ENCODE assay signal across 9 cellular contexts in genomic region chr1:154423303-154423987, GRCh38. TPM values are rescaled to one million over a fixed set of nuclear protein-coding genes. Genes with fewer than 3 reads are reported as not detected.
DNase-seq lines count a peak whose midpoint lies in the region; ATAC-seq and TF ChIP-seq lines count a peak whose summit lies in the region.
"Had no signal": no experiment of that assay in that cellular context is flagged by ENCODE, and none has a peak within 500 bp of the region (broad histone marks: within the 10 kb centered on the region; RNA-seq: fewer than 3 reads in every experiment).

No MANE protein-coding gene starts in this region.

- H3K36me3 Mint-ChIP-seq in T-helper 2 cell treated with Interferon-gamma antibody and Interleukin-4, amounts not matched to agents 5 μg/mL and 100 μg/mL, for 36 hours (ENCODE audit: low read depth): no peaks in the 10 kb centered on the region

- in situ Hi-C loops in gastrocnemius medialis (cut with MboI; ENCODE audit: low sequenced_read_pairs in 4 of 4): no loop called here

- ATAC-seq in gastrocnemius medialis (no peak), HG03135 (IDR thresholded peaks at IDR 0.05; ENCODE audit: unreplicated experiment) (no peak)

- no peaks in the 10 kb centered on the region for H3K9me3 Mint-ChIP-seq in T-helper 2 cell treated with Interferon-gamma antibody and Interleukin-4, amounts not matched to agents 5 μg/mL and 100 μg/mL, for 36 hours

- H3K27me3 ChIP-seq in SK-N-SH (ENCODE audit: insufficient read depth) (no peaks in the 10 kb centered on the region), gastrocnemius medialis (no peaks in the 10 kb centered on the region)

- H3K9me2 ChIP-seq in SK-N-SH (no peaks in the 10 kb centered on the region), OCI-LY7 (ENCODE audit: insufficient read depth, low read length) (no peaks in the 10 kb centered on the region)

- TF ChIP-seq POLR2A in gastrocnemius medialis (IDR thresholded peaks at IDR 0.05): no peak

- H4K20me1 ChIP-seq in SK-N-SH (ENCODE audit: insufficient read depth) (no peaks in the 10 kb centered on the region), OCI-LY7 (ENCODE audit: insufficient read depth, low read length) (no peaks in the 10 kb centered on the region)

- CTCF ChIA-PET in SK-N-SH (lab: Yijun Ruan, JAX): interaction anchor here (1.2 kb wide), 1 partner anchor 123 kb away, joined by 3 read pairs; no protein-coding TSS in a partner anchor
- CTCF ChIA-PET in OCI-LY7 (lab: Charles Lee; ENCODE audit: unreplicated experiment): no interaction called here

- H3K4me1 Mint-ChIP-seq in T-helper 2 cell treated with Interferon-gamma antibody and Interleukin-4, amounts not matched to agents 5 μg/mL and 100 μg/mL, for 36 hours (ENCODE audit: low read depth): peaks cover 24% of the 10 kb centered on the region

- 0 out of 4 replicates have a peak, but pooled peaks of 1 of the 2 experiments have one; percentile 38 for TF ChIP-seq EP300 in SK-N-SH (IDR thresholded peaks at IDR 0.05; ENCODE audit: borderline replicate concordance in 1 of 2, low read depth in 1 of 2, low read length in 1 of 2)

- no peak for TF ChIP-seq CTCF in SK-N-SH (IDR thresholded peaks at IDR 0.05)
- TF ChIP-seq CTCF in fibroblast of pulmonary artery (IDR thresholded peaks at IDR 0.05; ENCODE audit: low read length, missing control alignments): no peak
- TF ChIP-seq CTCF in gastrocnemius medialis (IDR thresholded peaks at IDR 0.05 in 4 of 5, conservative IDR thresholded peaks at IDR 0.05 in 1 of 5): no peak
- TF ChIP-seq CTCF in OCI-LY7 (conservative IDR thresholded peaks at IDR 0.05; ENCODE audit: low read length): no peak

- H3K9ac ChIP-seq in SK-N-SH: peak overlapping the region; percentile 26; the same call in 1 of the 2 replicates

- no peaks in the 10 kb centered on the region for H3K36me3 ChIP-seq in SK-N-SH (replicated peaks in 1 of 2; ENCODE audit: control insufficient read depth in 1 of 2, insufficient read depth in 2 of 2, low read length in 1 of 2)
- no peaks in the 10 kb centered on the region for H3K36me3 ChIP-seq in gastrocnemius medialis
- no peaks in the 10 kb centered on the region for H3K36me3 ChIP-seq in OCI-LY7 (ENCODE audit: insufficient read depth, low read length)

- no peak for TF ChIP-seq RAD21 in SK-N-SH (IDR thresholded peaks at IDR 0.05; ENCODE audit: low read length)

- POLR2A ChIA-PET in SK-N-SH (lab: Yijun Ruan, JAX): interaction anchor here (0.8 kb wide), 1 partner anchor 9 kb away, joined by 5 read pairs; no protein-coding TSS in a partner anchor
- POLR2A ChIA-PET in OCI-LY7 (lab: Charles Lee): no interaction called here

- 37% methylated on average over 5 of the region's 5 CpGs for WGBS in SK-N-SH (ENCODE audit: low lambda C conversion rate)

- peaks cover 15 to 44% of the 10 kb centered on the region in 2 experiments; a peak in 3 of 4 replicates for H3K4me1 ChIP-seq in SK-N-SH (ENCODE audit: control insufficient read depth in 1 of 2, insufficient read depth in 2 of 2, low read depth in 1 of 2, low read length in 1 of 2)
- H3K4me1 ChIP-seq in gastrocnemius medialis: peaks cover 98 to 99% of the 10 kb centered on the region in 2 donors
- H3K4me1 ChIP-seq in OCI-LY7 (ENCODE audit: insufficient read depth, low read length, poor library complexity, severe bottlenecking): peaks cover 2% of the 10 kb centered on the region

- H3K4me3 ChIP-seq in SK-N-SH (ENCODE audit: low read depth in 2 of 2, low read length in 1 of 2): no peak overlapping the region
- no peak overlapping the region for H3K4me3 ChIP-seq in fibroblast of pulmonary artery (replicated peaks; ENCODE audit: low read depth, low read length)
- no peak overlapping the region for H3K4me3 ChIP-seq in gastrocnemius medialis
- no peak overlapping the region for H3K4me3 ChIP-seq in OCI-LY7 (ENCODE audit: low read depth, low read length, poor library complexity, severe bottlenecking)

- H2AFZ ChIP-seq in SK-N-SH (ENCODE audit: low read depth) (peak overlapping the region; percentile 52; the same call in 1 of the 2 replicates), OCI-LY7 (ENCODE audit: low read length) (no peak overlapping the region)

- H3K79me2 ChIP-seq in SK-N-SH (ENCODE audit: insufficient read depth): no peaks in the 10 kb centered on the region
- H3K79me2 ChIP-seq in OCI-LY7 (ENCODE audit: insufficient read depth, low read depth, low read length): no peaks in the 10 kb centered on the region

- H3K4me2 ChIP-seq in SK-N-SH (peak overlapping the region; percentile 66), OCI-LY7 (ENCODE audit: low read length) (no peak overlapping the region)

- DNase-seq in EH (ENCODE audit: low read depth): peak; percentile 77
- no peak for DNase-seq in SK-N-SH
- peak; percentile 79 for DNase-seq in fibroblast of pulmonary artery (ENCODE audit: low read depth)
- no peak for DNase-seq in gastrocnemius medialis
- no peak for DNase-seq in T-helper 2 cell treated with Interferon-gamma antibody and Interleukin-4, amounts not matched to agents 5 μg/mL and 100 μg/mL, for 36 hours (ENCODE audit: low spot score)
- no peak for DNase-seq in dedifferentiated amniotic fluid mesenchymal stem cell (ENCODE audit: extremely low spot score)
- DNase-seq in OCI-LY7 (ENCODE audit: low spot score): no peak
- DNase-seq: small intestine had no signal

- H3K27me3 Mint-ChIP-seq in T-helper 2 cell treated with Interferon-gamma antibody and Interleukin-4, amounts not matched to agents 5 μg/mL and 100 μg/mL, for 36 hours (ENCODE audit: low read depth): no peaks in the 10 kb centered on the region

- peaks cover 29% of the 10 kb centered on the region for H3F3A ChIP-seq in SK-N-SH (replicated peaks; ENCODE audit: insufficient read depth)

- H3K27ac ChIP-seq in SK-N-SH (ENCODE audit: low read depth in 2 of 2, low read length in 1 of 2) (peak overlapping the region; percentile 43 to 75; a peak in 3 of 4 replicates), gastrocnemius medialis (peak overlapping the region; percentile 99 to 100 (median 100)), OCI-LY7 (ENCODE audit: low read depth, low read length, poor library complexity, severe bottlenecking) (no peak overlapping the region)

- BruUV-seq in OCI-LY7 (replicated peaks; lab: Mats Ljungman, UMichigan): no TSS peak

- no peak overlapping the region for H3K27ac Mint-ChIP-seq in T-helper 2 cell treated with Interferon-gamma antibody and Interleukin-4, amounts not matched to agents 5 μg/mL and 100 μg/mL, for 36 hours

- H3K9me3 ChIP-seq in SK-N-SH (no peaks in the 10 kb centered on the region), gastrocnemius medialis (no peaks in the 10 kb centered on the region), OCI-LY7 (ENCODE audit: low read length) (no peaks in the 10 kb centered on the region)

- H3K4me3 Mint-ChIP-seq in T-helper 2 cell treated with Interferon-gamma antibody and Interleukin-4, amounts not matched to agents 5 μg/mL and 100 μg/mL, for 36 hours: no peak overlapping the region

- intact Hi-C loops in gastrocnemius medialis (cut with DNase I; ENCODE audit: low total_unique reads) (loop anchor here (10.0 kb wide), 1 partner anchor 789 kb away; the partner anchor contains the start of gene CHTOP), OCI-LY7 (cut with micrococcal nuclease; ENCODE audit: unreplicated experiment) (no loop called here)

TF ChIP-seq in SK-N-SH, 30 proteins besides CTCF, POLR2A, EP300 and RAD21:
- TF ChIP-seq FOXM1 (IDR thresholded peaks at IDR 0.05; ENCODE audit: low read depth): no peak
- peak; percentile 90 for TF ChIP-seq PBX3 (IDR thresholded peaks at IDR 0.05)
- TF ChIP-seq JUND (IDR thresholded peaks at IDR 0.05): peak; percentile 62; the same call in 1 of the 2 replicates
- TF ChIP-seq TCF12 (IDR thresholded peaks at IDR 0.05): peak; percentile 70
- TF ChIP-seq IRF3 (IDR thresholded peaks at IDR 0.05; ENCODE audit: low read depth, low read length): no peak
- peak; percentile 73 for TF ChIP-seq NFIC (IDR thresholded peaks at IDR 0.05; ENCODE audit: borderline replicate concordance)
- TF ChIP-seq FOSL2 (IDR thresholded peaks at IDR 0.05; ENCODE audit: borderline replicate concordance, low read depth): peak; percentile 82

RNA-seq across cellular contexts. Expression of gene IL6R, which starts 18.3 kb away (rescaled TPM):
- polyA plus RNA-seq in SK-N-SH (2012; rRNA removed): 1.4 and 2.8 TPM in 2 replicates
- 0.97 and 1.5 TPM in 2 replicates for polyA plus RNA-seq in SK-N-SH (2012; cell fraction: cytosol; rRNA removed)
- polyA plus RNA-seq in SK-N-SH (2012; cell fraction: nucleus; rRNA removed): 1.8 and 3.7 TPM in 2 replicates
- total RNA-seq in gastrocnemius medialis (100 to 1,000 TPM; 271 to 435 (median 367) TPM), OCI-LY7 (2022) (not detected in 2 replicates)
- total RNA-seq in OCI-LY7 (2014; rRNA removed; shearing (Covaris generic)): not detected in 2 replicates

Comparison
In these comparisons a context has a peak if more than half of its experiments do, and no peak if none do; other contexts are left out.
1. DNase-seq: peak in EH (single experiment) and fibroblast of pulmonary artery (single experiment); none in SK-N-SH (single experiment), gastrocnemius medialis (0 of 2), T-helper 2 cell treated with Interferon-gamma antibody and Interleukin-4, amounts not matched to agents 5 μg/mL and 100 μg/mL, for 36 hours (single experiment), dedifferentiated amniotic fluid mesenchymal stem cell (single experiment) and OCI-LY7 (single experiment).
2. RNA of gene IL6R, which starts 18.3 kb away (total RNA-seq): 271 to 435 TPM in gastrocnemius medialis; not detected in OCI-LY7; every median in the first group is over 100 times any median in the second.